27 cellular contexts compared by ENCODE assay signal in the genomic region with DNA sequence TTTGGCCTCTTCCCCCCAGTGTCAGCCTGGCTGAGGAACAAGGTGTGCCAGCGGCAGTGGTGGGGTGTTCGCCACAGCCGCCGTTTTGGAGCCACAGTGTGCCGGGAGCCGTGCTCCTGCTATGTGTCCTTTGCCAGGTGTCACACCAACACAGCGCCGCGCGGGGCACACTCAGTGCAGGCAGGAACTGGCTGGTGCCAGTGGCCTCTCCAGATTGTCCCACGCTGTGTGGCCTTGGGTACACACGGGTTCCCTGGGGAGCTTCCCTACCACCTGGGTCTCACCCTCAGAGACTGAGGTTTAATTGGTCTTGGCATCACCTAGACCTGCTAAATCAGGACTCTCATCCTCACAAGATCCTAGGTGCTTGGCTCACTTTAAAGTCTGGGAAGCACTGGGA.
DNase-seq lines count a peak whose midpoint lies in the region; ATAC-seq and TF ChIP-seq lines count a peak whose summit lies in the region.
"Had no signal": no experiment of that assay in that cellular context is flagged by ENCODE, and none has a peak within 500 bp of the region (broad histone marks: within the 10 kb centered on the region; RNA-seq: fewer than 3 reads in every experiment).

No MANE protein-coding gene starts in this region.

- no peak overlapping the region for H3K27ac ChIP-seq in gastrocnemius medialis
- H3K27ac ChIP-seq: hepatocyte, neutrophil, stomach, tibial nerve had no signal

- H3K4me1 Mint-ChIP-seq in activated CD4-positive, alpha-beta T cell treated with anti-CD3 and anti-CD28 coated beads, Interleukin-2, amount 10 ng/mL, durations not matched to agents 24 days and 14 days, result peaks cover 4% of the 10 kb centered on the region
- H3K4me1 Mint-ChIP-seq in nephron progenitor cell, result peaks cover 44% of the 10 kb centered on the region
- H3K4me1 Mint-ChIP-seq: WTC11 had no signal

- no peaks in the 10 kb centered on the region for H3K36me3 ChIP-seq in gastrocnemius medialis
- H3K36me3 ChIP-seq: BE2C, neutrophil, tibial nerve had no signal

- no peaks in the 10 kb centered on the region for H3K9me3 Mint-ChIP-seq in activated CD4-positive, alpha-beta T cell treated with anti-CD3 and anti-CD28 coated beads, Interleukin-2, amount 10 ng/mL, durations not matched to agents 24 days and 14 days
- no peaks in the 10 kb centered on the region for H3K9me3 Mint-ChIP-seq in nephron progenitor cell
- H3K9me3 Mint-ChIP-seq: IgD-negative memory B cell, WTC11 had no signal

- H3K4me1 ChIP-seq in gastrocnemius medialis, result no peaks in the 10 kb centered on the region
- H3K4me1 ChIP-seq: BE2C, Caco-2 had no signal

- H3K27me3 ChIP-seq in gastrocnemius medialis, result no peaks in the 10 kb centered on the region
- H3K27me3 ChIP-seq: BE2C, gastroesophageal sphincter, hepatocyte, neutrophil, stomach, tibial nerve had no signal

- H3K9me3 ChIP-seq in gastrocnemius medialis, result no peaks in the 10 kb centered on the region
- H3K9me3 ChIP-seq: BE2C, Caco-2, gastroesophageal sphincter, neutrophil, stomach, tibial nerve had no signal

- DNase-seq in activated CD4-positive, alpha-beta T cell treated with anti-CD3 and anti-CD28 coated beads, Interleukin-2, amount 10 ng/mL, durations not matched to agents 24 days and 14 days, result no peak
- no peak for DNase-seq in activated CD4-positive, alpha-beta T cell treated with anti-CD3 and anti-CD28 coated beads for 48 hours
- DNase-seq in COLO668 (lab: John Stamatoyannopoulos, UW; ENCODE audit: unreplicated experiment), result peak; percentile 21
- DNase-seq in NCI-H69 (lab: John Stamatoyannopoulos, UW), result peak; percentile 81
- no peak for DNase-seq in nephron progenitor cell
- DNase-seq in activated T-cell treated with anti-CD3 and anti-CD28 coated beads, Interleukin-2, amount 50 U/mL, for 1 hour, result no peak
- no peak for DNase-seq in gastrocnemius medialis
- DNase-seq: ACHN; BE2C; Caco-2; caudate nucleus; dermis blood vessel endothelial cell; DMS79 treated with DMSO at 0.1 percent for 48 hours; HCEC 1CT; NCI-H1105; NCI-H2029; NCI-H510A; NK-92 treated with Interleukin-12 subunit alpha and Interleukin-12 subunit beta, amount 100 ng/mL, for 24 hours; PC-3; SHP77 treated with DMSO at 0.1 percent for 48 hours; stomach had no signal

- ATAC-seq in gastrocnemius medialis, result no peak
- ATAC-seq: gastroesophageal sphincter, PC-3, WTC11 had no signal

- H3K4me3 ChIP-seq in gastrocnemius medialis, result no peak overlapping the region
- H3K4me3 ChIP-seq: gastroesophageal sphincter, hepatocyte, stomach, tibial nerve had no signal

- no peak for TF ChIP-seq POLR2A in gastrocnemius medialis (IDR thresholded peaks at IDR 0.05)

- intact Hi-C loops in activated CD4-positive, alpha-beta T cell treated with anti-CD3 and anti-CD28 coated beads, Interleukin-2, amount 10 ng/mL, durations not matched to agents 24 days and 14 days (cut with micrococcal nuclease), result no loop called here
- intact Hi-C loops in gastrocnemius medialis (cut with DNase I; ENCODE audit: low total_unique reads), result no loop called here

- no peaks in the 10 kb centered on the region for H3K27me3 Mint-ChIP-seq in activated CD4-positive, alpha-beta T cell treated with anti-CD3 and anti-CD28 coated beads, Interleukin-2, amount 10 ng/mL, durations not matched to agents 24 days and 14 days
- peaks cover 19% of the 10 kb centered on the region for H3K27me3 Mint-ChIP-seq in nephron progenitor cell (ENCODE audit: low read depth, poor library complexity)
- H3K27me3 Mint-ChIP-seq: IgD-negative memory B cell had no signal

- no peak for TF ChIP-seq CTCF in nephron progenitor cell (IDR thresholded peaks at IDR 0.05)
- TF ChIP-seq CTCF in gastrocnemius medialis (IDR thresholded peaks at IDR 0.05 in 4 of 5, conservative IDR thresholded peaks at IDR 0.05 in 1 of 5), result no peak

- H3K36me3 Mint-ChIP-seq in activated CD4-positive, alpha-beta T cell treated with anti-CD3 and anti-CD28 coated beads, Interleukin-2, amount 10 ng/mL, durations not matched to agents 24 days and 14 days (ENCODE audit: low read depth), result peaks cover 3% of the 10 kb centered on the region
- H3K36me3 Mint-ChIP-seq in nephron progenitor cell (ENCODE audit: low read depth), result no peaks in the 10 kb centered on the region
- H3K36me3 Mint-ChIP-seq: WTC11 had no signal

- in situ Hi-C loops in gastrocnemius medialis (cut with MboI; ENCODE audit: low sequenced_read_pairs in 4 of 4), result no loop called here

- H3K4me3 Mint-ChIP-seq in activated CD4-positive, alpha-beta T cell treated with anti-CD3 and anti-CD28 coated beads, Interleukin-2, amount 10 ng/mL, durations not matched to agents 24 days and 14 days, result no peak overlapping the region
- H3K4me3 Mint-ChIP-seq in nephron progenitor cell, result no peak overlapping the region
- H3K4me3 Mint-ChIP-seq: IgD-negative memory B cell, WTC11 had no signal

- H3K27ac Mint-ChIP-seq in activated CD4-positive, alpha-beta T cell treated with anti-CD3 and anti-CD28 coated beads, Interleukin-2, amount 10 ng/mL, durations not matched to agents 24 days and 14 days, result peak overlapping the region; percentile 52
- peak overlapping the region; percentile 68 for H3K27ac Mint-ChIP-seq in nephron progenitor cell
- H3K27ac Mint-ChIP-seq: IgD-negative memory B cell, WTC11 had no signal

Comparison
In these comparisons a context has a peak if more than half of its experiments do, and no peak if none do; other contexts are left out.
1. DNase-seq: peak in COLO668 (single experiment) and NCI-H69 (single experiment); none in activated CD4-positive, alpha-beta T cell treated with anti-CD3 and anti-CD28 coated beads, Interleukin-2, amount 10 ng/mL, durations not matched to agents 24 days and 14 days (single experiment), activated CD4-positive, alpha-beta T cell treated with anti-CD3 and anti-CD28 coated beads for 48 hours (single experiment), nephron progenitor cell (single experiment), activated T-cell treated with anti-CD3 and anti-CD28 coated beads, Interleukin-2, amount 50 U/mL, for 1 hour (single experiment) and gastrocnemius medialis (0 of 2).